Comparison of ENCODE assay signal across 16 cellular contexts in genomic region chr2:43303889-43304288, GRCh38.
A peak's percentile ranks its signal among the peaks of the same experiment; 100 is the strongest.
DNase-seq lines count a peak whose midpoint lies in the region; ATAC-seq and TF ChIP-seq lines count a peak whose summit lies in the region.
"Had no signal": no experiment of that assay in that cellular context is flagged by ENCODE, and none has a peak within 500 bp of the region (broad histone marks: within the 10 kb centered on the region; RNA-seq: fewer than 3 reads in every experiment).

No MANE protein-coding gene starts in this region.

- CTCF ChIA-PET in activated CD4-positive, alpha-beta T cell treated with anti-CD3 and anti-CD28 coated beads for 36 hours (lab: Charles Lee) = no interaction called here

- H3K27ac ChIP-seq in transverse colon = peak overlapping the region; percentile 61 to 80 (median 74)
- H3K27ac ChIP-seq: SJCRH30 had no signal

- no peaks in the 10 kb centered on the region for H3K9me3 Mint-ChIP-seq in activated CD4-positive, alpha-beta T cell treated with anti-CD3 and anti-CD28 coated beads for 36 hours (ENCODE audit: low read depth)
- no peaks in the 10 kb centered on the region for H3K9me3 Mint-ChIP-seq in mesothelial cell of epicardium
- H3K9me3 Mint-ChIP-seq in immature natural killer cell = no peaks in the 10 kb centered on the region
- H3K9me3 Mint-ChIP-seq: activated T-cell treated with anti-CD3 and anti-CD28 coated beads, Interleukin-2, amount 50 U/mL, for 24 hours had no signal

- POLR2A ChIA-PET in activated CD4-positive, alpha-beta T cell treated with anti-CD3 and anti-CD28 coated beads for 36 hours (lab: Charles Lee) = no interaction called here

- H3K27ac Mint-ChIP-seq in activated CD4-positive, alpha-beta T cell treated with anti-CD3 and anti-CD28 coated beads for 36 hours = peak overlapping the region; percentile 20
- H3K27ac Mint-ChIP-seq in mesothelial cell of epicardium (peak overlapping the region; percentile 93), immature natural killer cell (peak overlapping the region in 1 of 6 donors; percentile 40)
- H3K27ac Mint-ChIP-seq: activated T-cell treated with anti-CD3 and anti-CD28 coated beads, Interleukin-2, amount 50 U/mL, for 24 hours had no signal

- peaks cover 9 to 49% (median 18%) of the 10 kb centered on the region in 4 donors for H3K4me1 ChIP-seq in transverse colon
- H3K4me1 ChIP-seq: SJCRH30 had no signal

- no peak overlapping the region for H3K4me3 Mint-ChIP-seq in activated CD4-positive, alpha-beta T cell treated with anti-CD3 and anti-CD28 coated beads for 36 hours
- H3K4me3 Mint-ChIP-seq in mesothelial cell of epicardium (no peak overlapping the region), immature natural killer cell (no peak overlapping the region)
- H3K4me3 Mint-ChIP-seq: activated T-cell treated with anti-CD3 and anti-CD28 coated beads, Interleukin-2, amount 50 U/mL, for 24 hours had no signal

- DNase-seq in activated CD4-positive, alpha-beta T cell treated with anti-CD3 and anti-CD28 coated beads for 36 hours = no peak
- no peak for DNase-seq in activated CD4-positive, alpha-beta T cell treated with anti-CD3 and anti-CD28 coated beads, Interleukin-2, amount 50 U/mL, for 48 hours
- DNase-seq in NCI-H774 (lab: John Stamatoyannopoulos, UW) (peak; percentile 34), mesothelial cell of epicardium (ENCODE audit: low spot score in 2 of 2, unreplicated experiment in 2 of 2) (no peak), transverse colon (no peak), immature natural killer cell (no peak), SIG-M5 treated with dmso at 0.1 percent for 504 hours (lab: John Stamatoyannopoulos, UW; ENCODE audit: unreplicated experiment) (no peak), RKO (ENCODE audit: low spot score) (no peak)
- DNase-seq: activated CD4-positive, alpha-beta T cell treated with anti-CD3 and anti-CD28 coated beads, Interleukin-2, amount 50 U/mL, for 1 hour; activated T-cell treated with anti-CD3 and anti-CD28 coated beads, Interleukin-2, amount 50 U/mL, for 24 hours; Caco-2; Kasumi-1; mucosa of descending colon; NCI-H2107; SJCRH30; substantia nigra had no signal

- no peaks in the 10 kb centered on the region for H3K36me3 ChIP-seq in transverse colon
- H3K36me3 ChIP-seq: SJCRH30 had no signal

- in situ Hi-C loops in transverse colon (cut with MboI; ENCODE audit: low pct_ligation_motif_present in 1 of 4, low pct_unique_long_range_greater_than_20kb in 1 of 4, low sequenced_read_pairs in 3 of 4) = no loop called here

- H3K27me3 Mint-ChIP-seq in activated CD4-positive, alpha-beta T cell treated with anti-CD3 and anti-CD28 coated beads for 36 hours = no peaks in the 10 kb centered on the region
- H3K27me3 Mint-ChIP-seq in mesothelial cell of epicardium (ENCODE audit: low read depth) = no peaks in the 10 kb centered on the region
- peaks cover 0 to 3% (median 0%) of the 10 kb centered on the region in 3 donors for H3K27me3 Mint-ChIP-seq in immature natural killer cell (ENCODE audit: low read depth in 3 of 3)
- H3K27me3 Mint-ChIP-seq: activated T-cell treated with anti-CD3 and anti-CD28 coated beads, Interleukin-2, amount 50 U/mL, for 24 hours had no signal

- H3K9me3 ChIP-seq in transverse colon = no peaks in the 10 kb centered on the region
- H3K9me3 ChIP-seq: Caco-2, mucosa of descending colon, SJCRH30 had no signal

- no peak for ATAC-seq in activated CD4-positive, alpha-beta T cell treated with anti-CD3 and anti-CD28 coated beads for 36 hours
- ATAC-seq: mucosa of descending colon had no signal

- 72 to 80% methylated on average over 2 to 3 of the region's 3 CpGs for WGBS in transverse colon (ENCODE audit: low coverage in 1 of 2), 2 donors

- H3K27me3 ChIP-seq in transverse colon = no peaks in the 10 kb centered on the region
- H3K27me3 ChIP-seq: SJCRH30 had no signal

- TF ChIP-seq EP300 in transverse colon (IDR thresholded peaks at IDR 0.05; ENCODE audit: low read depth) = no peak

- peaks cover 4% of the 10 kb centered on the region for H3K36me3 Mint-ChIP-seq in activated CD4-positive, alpha-beta T cell treated with anti-CD3 and anti-CD28 coated beads for 36 hours (ENCODE audit: low read depth)
- H3K36me3 Mint-ChIP-seq in mesothelial cell of epicardium (peaks cover 2% of the 10 kb centered on the region), immature natural killer cell (peaks cover 3 to 8% (median 4%) of the 10 kb centered on the region in 3 donors)

- no peak overlapping the region for H3K4me3 ChIP-seq in transverse colon
- H3K4me3 ChIP-seq: mucosa of descending colon, SJCRH30 had no signal

- intact Hi-C loops in activated CD4-positive, alpha-beta T cell treated with anti-CD3 and anti-CD28 coated beads for 36 hours (cut with DNase I, micrococcal nuclease) = no loop called here
- intact Hi-C loops in transverse colon (cut with DNase I; ENCODE audit: low total_unique reads) = no loop called here

- no peak for TF ChIP-seq CTCF in mesothelial cell of epicardium (IDR thresholded peaks at IDR 0.05; ENCODE audit: unreplicated experiment)
- TF ChIP-seq CTCF in transverse colon (IDR thresholded peaks at IDR 0.05) = no peak

- TF ChIP-seq POLR2A in transverse colon (IDR thresholded peaks at IDR 0.05) = no peak

- peaks cover 21% of the 10 kb centered on the region for H3K4me1 Mint-ChIP-seq in activated CD4-positive, alpha-beta T cell treated with anti-CD3 and anti-CD28 coated beads for 36 hours
- H3K4me1 Mint-ChIP-seq in mesothelial cell of epicardium = peaks cover 39% of the 10 kb centered on the region
- no peaks in the 10 kb centered on the region for H3K4me1 Mint-ChIP-seq in immature natural killer cell
